ENCODE assay signal across 24 cellular contexts in genomic region chr2:213818436-213818835, GRCh38.
DNase-seq lines count a peak whose midpoint lies in the region; ATAC-seq and TF ChIP-seq lines count a peak whose summit lies in the region.
"Had no signal": no experiment of that assay in that cellular context is flagged by ENCODE, and none has a peak within 500 bp of the region (broad histone marks: within the 10 kb centered on the region; RNA-seq: fewer than 3 reads in every experiment).

No MANE protein-coding gene starts in this region.

- CTCF ChIA-PET in Caco-2 (lab: Charles Lee) (no interaction called here), PC-9 (lab: Charles Lee) (no interaction called here)

- peaks cover 8% of the 10 kb centered on the region for H3K4me1 ChIP-seq in Caco-2
- H3K4me1 ChIP-seq in PC-9 (replicated peaks; ENCODE audit: insufficient read depth) = no peaks in the 10 kb centered on the region
- H3K4me1 ChIP-seq: lower lobe of right lung, right atrium auricular region had no signal

- H3K27ac ChIP-seq in PC-9 = no peak overlapping the region
- H3K27ac ChIP-seq: lower lobe of right lung, ovary, right atrium auricular region had no signal

- in situ Hi-C loops in KBM-7 (cut with MboI; ENCODE audit: low pct_unique_long_range_greater_than_20kb, low sequenced_read_pairs) = no loop called here

- H3K4me2 ChIP-seq in PC-9 = no peak overlapping the region

- H3K9me3 Mint-ChIP-seq in Caco-2 (ENCODE audit: unreplicated experiment) = peaks cover 34% of the 10 kb centered on the region
- H3K9me3 Mint-ChIP-seq: activated naive CD4-positive, alpha-beta T cell treated with anti-CD3 and anti-CD28 coated beads, Interleukin-2, amount 50 U/mL, for 24 hours; activated T-helper 17 cell treated with anti-CD3 and anti-CD28 coated beads, Interleukin-2, amount 50 U/mL, for 72 hours had no signal

- H3K27me3 ChIP-seq in Caco-2 (replicated peaks; ENCODE audit: control insufficient read depth, insufficient read depth, low read length) = no peaks in the 10 kb centered on the region
- no peaks in the 10 kb centered on the region for H3K27me3 ChIP-seq in PC-9 (ENCODE audit: insufficient read depth, low read depth)
- H3K27me3 ChIP-seq: ovary, right atrium auricular region had no signal

- H3K4me1 Mint-ChIP-seq in Caco-2 (ENCODE audit: low read depth, unreplicated experiment) = peaks cover 6% of the 10 kb centered on the region
- H3K4me1 Mint-ChIP-seq: activated naive CD4-positive, alpha-beta T cell treated with anti-CD3 and anti-CD28 coated beads, Interleukin-2, amount 50 U/mL, for 24 hours; activated T-helper 17 cell treated with anti-CD3 and anti-CD28 coated beads, Interleukin-2, amount 50 U/mL, for 72 hours; CD14-positive monocyte; IgD-negative memory B cell had no signal

- POLR2A ChIA-PET in Caco-2 (lab: Charles Lee) (no interaction called here), PC-9 (lab: Charles Lee; ENCODE audit: unreplicated experiment) (no interaction called here)

- intact Hi-C loops in Caco-2 (cut with micrococcal nuclease; ENCODE audit: unreplicated experiment) (loop anchor here (10.0 kb wide), 1 partner anchor 306 kb away; no protein-coding TSS in a partner anchor), PC-9 (cut with micrococcal nuclease; ENCODE audit: unreplicated experiment) (no loop called here), Right ventricle myocardium superior (cut with DNase I) (no loop called here)

- H3K36me3 Mint-ChIP-seq in Caco-2 (ENCODE audit: insufficient read depth, unreplicated experiment) = peaks cover 5% of the 10 kb centered on the region
- H3K36me3 Mint-ChIP-seq: activated naive CD4-positive, alpha-beta T cell treated with anti-CD3 and anti-CD28 coated beads, Interleukin-2, amount 50 U/mL, for 24 hours; CD14-positive monocyte had no signal

- no peaks in the 10 kb centered on the region for H3K27me3 Mint-ChIP-seq in Caco-2 (ENCODE audit: insufficient read depth, unreplicated experiment)
- H3K27me3 Mint-ChIP-seq: activated naive CD4-positive, alpha-beta T cell treated with anti-CD3 and anti-CD28 coated beads, Interleukin-2, amount 50 U/mL, for 24 hours; activated T-helper 17 cell treated with anti-CD3 and anti-CD28 coated beads, Interleukin-2, amount 50 U/mL, for 72 hours; IgD-negative memory B cell had no signal

- 0 out of 2 replicates have a peak overlapping the region, but pooled peaks have one; percentile 2 for H2AFZ ChIP-seq in PC-9

- H3K9me2 ChIP-seq in PC-9 (ENCODE audit: insufficient read depth) = no peaks in the 10 kb centered on the region

- no peak overlapping the region for H3K4me3 Mint-ChIP-seq in Caco-2 (ENCODE audit: unreplicated experiment)
- H3K4me3 Mint-ChIP-seq: activated naive CD4-positive, alpha-beta T cell treated with anti-CD3 and anti-CD28 coated beads, Interleukin-2, amount 50 U/mL, for 24 hours; activated T-helper 17 cell treated with anti-CD3 and anti-CD28 coated beads, Interleukin-2, amount 50 U/mL, for 72 hours; CD14-positive monocyte; IgD-negative memory B cell had no signal

- H3K9me3 ChIP-seq in Caco-2 = no peaks in the 10 kb centered on the region
- peaks cover 4% of the 10 kb centered on the region; the same call in 1 of the 2 replicates for H3K9me3 ChIP-seq in PC-9 (ENCODE audit: insufficient read depth, low read depth)
- H3K9me3 ChIP-seq: lower lobe of right lung, ovary, right atrium auricular region had no signal

- DNase-seq in Caco-2 (no peak), PC-9 (no peak), fibroblast of mammary gland (ENCODE audit: low read depth) (peak; percentile 5), non-pigmented ciliary epithelial cell (ENCODE audit: low read depth) (peak; percentile 44), KBM-7 (no peak), Right ventricle myocardium superior (no peak), hypothalamus (lab: John Stamatoyannopoulos, UW) (no peak), NAMALWA (ENCODE audit: low spot score) (no peak)
- DNase-seq: activated CD8-positive, alpha-beta memory T cell treated with anti-CD3 and anti-CD28 coated beads, Interleukin-2, amount 50 U/mL, for 4 hours; aorta; effector CD8-positive, alpha-beta T cell; lower lobe of right lung; NCI-H1417 treated with DMSO at 0.1 percent for 48 hours; NCI-H2107; NCI-H446 treated with DMSO at 0.1 percent for 48 hours; ovary; stimulated activated CD4-positive, alpha-beta T cell treated with anti-CD3 and anti-CD28 coated beads, Interleukin-4, amount 100 ng/mL, for 4 hours; stimulated activated naive CD4-positive, alpha-beta T cell; T1000 had no signal

- ATAC-seq in Right ventricle myocardium superior (ENCODE audit: poor library complexity) = no peak
- ATAC-seq: activated T-helper 17 cell treated with anti-CD3 and anti-CD28 coated beads, Interleukin-2, amount 50 U/mL, for 72 hours; lower lobe of right lung had no signal

- H3K79me2 ChIP-seq in PC-9 (ENCODE audit: low read depth) = no peaks in the 10 kb centered on the region

- BruUV-seq in Caco-2 (replicated peaks; lab: Mats Ljungman, UMichigan) = no TSS peak
- no TSS peak for BruUV-seq in PC-9 (replicated peaks; lab: Mats Ljungman, UMichigan)

- peak overlapping the region; percentile 77 for H3K27ac Mint-ChIP-seq in Caco-2 (ENCODE audit: unreplicated experiment)
- H3K27ac Mint-ChIP-seq: activated naive CD4-positive, alpha-beta T cell treated with anti-CD3 and anti-CD28 coated beads, Interleukin-2, amount 50 U/mL, for 24 hours; activated T-helper 17 cell treated with anti-CD3 and anti-CD28 coated beads, Interleukin-2, amount 50 U/mL, for 72 hours; CD14-positive monocyte; IgD-negative memory B cell had no signal

- H3K36me3 ChIP-seq in Caco-2 (ENCODE audit: control insufficient read depth, insufficient read depth, low read length) = no peaks in the 10 kb centered on the region
- H3K36me3 ChIP-seq in PC-9 (ENCODE audit: low read depth) = no peaks in the 10 kb centered on the region
- H3K36me3 ChIP-seq: lower lobe of right lung, ovary, right atrium auricular region had no signal

- H3K4me3 ChIP-seq in Caco-2 (ENCODE audit: low read depth, low read length) (no peak overlapping the region), PC-9 (no peak overlapping the region), fibroblast of mammary gland (ENCODE audit: control insufficient read depth, low read depth, low read length) (no peak overlapping the region)
- H3K4me3 ChIP-seq: lower lobe of right lung, ovary, right atrium auricular region had no signal

- TF ChIP-seq CTCF in Caco-2 (IDR thresholded peaks at IDR 0.05; ENCODE audit: insufficient read depth in 1 of 2, low read depth in 1 of 2, low read length in 1 of 2, severe bottlenecking in 1 of 2, unreplicated experiment in 1 of 2) (no peak), PC-9 (conservative IDR thresholded peaks at IDR 0.05) (no peak), fibroblast of mammary gland (conservative IDR thresholded peaks at IDR 0.05; ENCODE audit: control insufficient read depth, insufficient read depth, low read depth, low read length) (no peak)

- no peaks in the 10 kb centered on the region for H4K20me1 ChIP-seq in PC-9 (ENCODE audit: insufficient read depth)

- no peaks in the 10 kb centered on the region for H3F3A ChIP-seq in PC-9 (ENCODE audit: insufficient read depth, low read depth)

Comparison
In these comparisons a context has a peak if more than half of its experiments do, and no peak if none do; other contexts are left out.
1. DNase-seq: peak in fibroblast of mammary gland (single experiment) and non-pigmented ciliary epithelial cell (single experiment); none in Caco-2 (0 of 2), PC-9 (0 of 2), KBM-7 (single experiment), Right ventricle myocardium superior (single experiment), hypothalamus (0 of 51) and NAMALWA (single experiment).